Comparison of ENCODE assay signal across 22 cellular contexts in the genomic region with DNA sequence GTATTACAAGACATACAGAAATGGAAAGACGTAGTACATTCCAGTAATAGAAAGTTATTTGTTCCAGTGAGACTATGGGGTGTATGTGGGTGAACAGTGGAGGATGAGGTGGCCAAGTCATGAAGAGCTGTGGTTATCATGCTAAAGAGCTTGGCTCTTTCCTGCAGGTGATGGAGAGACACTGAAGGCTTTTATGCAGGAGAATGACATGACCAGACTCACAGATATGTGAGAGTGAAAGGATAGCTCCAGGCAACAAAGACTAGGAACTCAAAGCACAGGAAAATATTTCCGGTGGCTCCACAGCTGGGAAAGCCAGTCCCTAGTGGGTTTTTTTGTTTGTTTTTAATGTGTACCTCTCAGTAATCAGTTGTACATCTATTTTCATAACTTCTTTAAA.
"Had no signal": no experiment of that assay in that cellular context is flagged by ENCODE, and none has a peak within 500 bp of the region (broad histone marks: within the 10 kb centered on the region; RNA-seq: fewer than 3 reads in every experiment).

No MANE protein-coding gene starts in this region.

- ATAC-seq: activated T-cell treated with anti-CD3 and anti-CD28 coated beads, Interleukin-2, amount 50 U/mL, for 72 hours; heart left ventricle; left cardiac atrium; mucosa of descending colon; psoas muscle; T-cell had no signal

- DNase-seq: activated CD4-positive, alpha-beta T cell treated with anti-CD3 and anti-CD28 coated beads, Interleukin-2, amount 50 U/mL, for 48 hours; activated effector memory CD4-positive, alpha-beta T cell treated with anti-CD3 and anti-CD28 coated beads, Interleukin-2, amount 50 U/mL, for 16 hours; activated naive CD4-positive, alpha-beta T cell treated with anti-CD3 and anti-CD28 coated beads, Interleukin-2, amount 10 ng/mL, durations not matched to agents 7 days and 5 days; activated T-cell treated with anti-CD3 and anti-CD28 coated beads, Interleukin-2, amount 50 U/mL, for 72 hours; amygdala; cerebellar nuclear complex; endodermal cell; heart left ventricle; left cardiac atrium; mucosa of descending colon; ovary; psoas muscle; stimulated activated CD4-positive, alpha-beta T cell treated with anti-CD3 and anti-CD28 coated beads, Interleukin-4, amount 100 ng/mL, for 24 hours; stimulated activated naive CD4-positive, alpha-beta T cell treated with Interleukin-2 at 50 U/mL for 16 hours; T-cell had no signal

- H3K36me3 Mint-ChIP-seq: activated naive CD4-positive, alpha-beta T cell treated with anti-CD3 and anti-CD28 coated beads, Interleukin-2, amount 10 ng/mL, durations not matched to agents 7 days and 5 days; memory B cell; neural progenitor cell; T-cell had no signal

- H3K9me3 Mint-ChIP-seq: activated naive CD4-positive, alpha-beta T cell treated with anti-CD3 and anti-CD28 coated beads, Interleukin-2, amount 10 ng/mL, durations not matched to agents 7 days and 5 days; activated T-cell treated with anti-CD3 and anti-CD28 coated beads, Interleukin-2, amount 50 U/mL, for 72 hours; endodermal cell; memory B cell; neural progenitor cell; T-cell; T-helper 2 cell treated with Interferon-gamma antibody and Interleukin-4, amounts not matched to agents 5 μg/mL and 100 μg/mL, for 36 hours had no signal

- H3K4me1 Mint-ChIP-seq: activated naive CD4-positive, alpha-beta T cell treated with anti-CD3 and anti-CD28 coated beads, Interleukin-2, amount 10 ng/mL, durations not matched to agents 7 days and 5 days; memory B cell; T-cell had no signal

- H3K27ac ChIP-seq: coronary artery, epithelial cell of prostate, heart left ventricle, neural progenitor cell, ovary, psoas muscle, right atrium auricular region, thoracic aorta had no signal

- H3K27me3 Mint-ChIP-seq: activated naive CD4-positive, alpha-beta T cell treated with anti-CD3 and anti-CD28 coated beads, Interleukin-2, amount 10 ng/mL, durations not matched to agents 7 days and 5 days had no signal

- H3K27ac Mint-ChIP-seq: activated naive CD4-positive, alpha-beta T cell treated with anti-CD3 and anti-CD28 coated beads, Interleukin-2, amount 10 ng/mL, durations not matched to agents 7 days and 5 days; activated T-cell treated with anti-CD3 and anti-CD28 coated beads, Interleukin-2, amount 50 U/mL, for 72 hours; endodermal cell; memory B cell; neural progenitor cell; T-cell; T-helper 2 cell treated with Interferon-gamma antibody and Interleukin-4, amounts not matched to agents 5 μg/mL and 100 μg/mL, for 36 hours had no signal

- H3K4me3 Mint-ChIP-seq: activated naive CD4-positive, alpha-beta T cell treated with anti-CD3 and anti-CD28 coated beads, Interleukin-2, amount 10 ng/mL, durations not matched to agents 7 days and 5 days; activated T-cell treated with anti-CD3 and anti-CD28 coated beads, Interleukin-2, amount 50 U/mL, for 72 hours; endodermal cell; memory B cell; neural progenitor cell; T-cell; T-helper 2 cell treated with Interferon-gamma antibody and Interleukin-4, amounts not matched to agents 5 μg/mL and 100 μg/mL, for 36 hours had no signal
